Comparison of ENCODE assay signal across 10 cellular contexts in genomic region chr12:108516511-108517275, GRCh38. TPM values are rescaled to one million over a fixed set of nuclear protein-coding genes. Genes with fewer than 3 reads are reported as not detected.
DNase-seq lines count a peak whose midpoint lies in the region; ATAC-seq, FAIRE-seq and TF ChIP-seq lines count a peak whose summit lies in the region.
"Had no signal": no experiment of that assay in that cellular context is flagged by ENCODE, and none has a peak within 500 bp of the region (broad histone marks: within the 10 kb centered on the region; RNA-seq: fewer than 3 reads in every experiment).

No MANE protein-coding gene starts in this region.

- peak; percentile 17 for ATAC-seq in K562
- no peak for ATAC-seq in HG03378 (IDR thresholded peaks at IDR 0.05; ENCODE audit: unreplicated experiment)

- H3K79me2 ChIP-seq in MM.1S (ENCODE audit: low read length) (peaks cover 65% of the 10 kb centered on the region), K562 (ENCODE audit: control insufficient read depth, insufficient read depth, low read length) (peaks cover 8% of the 10 kb centered on the region), neural progenitor cell (ENCODE audit: low read depth) (peaks cover 12% of the 10 kb centered on the region)

- 0 out of 2 replicates have a peak, but pooled peaks cover 5% of the 10 kb centered on the region for H4K20me1 ChIP-seq in MM.1S (ENCODE audit: insufficient read depth, low read length)
- H4K20me1 ChIP-seq in K562 (replicated peaks; ENCODE audit: control insufficient read depth, insufficient read depth, low read length): no peaks in the 10 kb centered on the region
- peaks cover 13% of the 10 kb centered on the region for H4K20me1 ChIP-seq in neural progenitor cell (ENCODE audit: low read depth)

- peak overlapping the region; percentile 92 for H3K27ac Mint-ChIP-seq in T-helper 1 cell treated with Interleukin-12 subunit alpha and Interleukin-12 subunit beta and Interleukin-4 antibody, amounts not matched to agents 30 μg/mL and 1 μg/mL, for 36 hours
- H3K27ac Mint-ChIP-seq in neural progenitor cell: peak overlapping the region; percentile 72

- H3K36me3 ChIP-seq in MM.1S (replicated peaks; ENCODE audit: insufficient read depth, low read length): peaks cover 13% of the 10 kb centered on the region
- peaks cover 45% of the 10 kb centered on the region for H3K36me3 ChIP-seq in K562 (ENCODE audit: control insufficient read depth, insufficient read depth, low read length)
- H3K36me3 ChIP-seq in neural progenitor cell: peaks cover 7% of the 10 kb centered on the region

- no peaks in the 10 kb centered on the region for H3K9me3 Mint-ChIP-seq in T-helper 1 cell treated with Interleukin-12 subunit alpha and Interleukin-12 subunit beta and Interleukin-4 antibody, amounts not matched to agents 30 μg/mL and 1 μg/mL, for 36 hours
- H3K9me3 Mint-ChIP-seq in neural progenitor cell: no peaks in the 10 kb centered on the region

- peaks cover 29% of the 10 kb centered on the region for H3K4me1 Mint-ChIP-seq in T-helper 1 cell treated with Interleukin-12 subunit alpha and Interleukin-12 subunit beta and Interleukin-4 antibody, amounts not matched to agents 30 μg/mL and 1 μg/mL, for 36 hours (ENCODE audit: low read depth)
- H3K4me1 Mint-ChIP-seq in neural progenitor cell: peaks cover 19% of the 10 kb centered on the region

- H3K27me3 Mint-ChIP-seq in T-helper 1 cell treated with Interleukin-12 subunit alpha and Interleukin-12 subunit beta and Interleukin-4 antibody, amounts not matched to agents 30 μg/mL and 1 μg/mL, for 36 hours (ENCODE audit: low read depth): no peaks in the 10 kb centered on the region
- H3K27me3 Mint-ChIP-seq in neural progenitor cell (ENCODE audit: insufficient read depth, low read depth): peaks cover 17% of the 10 kb centered on the region

- TF ChIP-seq RAD21 in K562 (CRISPR knock-in tag; conservative IDR thresholded peaks at IDR 0.05 in 1 of 2, IDR thresholded peaks at IDR 0.05 in 1 of 2): peak in 1 of 2 experiments; percentile 26; a peak in 2 of 4 replicates

- POLR2A ChIA-PET in K562 (lab: Yijun Ruan, JAX): interaction anchor here (0.8 to 3.7 kb wide), 2 partner anchors 13 to 16 kb away, joined by 4 to 15 read pairs; no protein-coding TSS in a partner anchor
- POLR2A ChIA-PET in GM10248 (lab: Yijun Ruan, JAX): no interaction called here

- peak overlapping the region; percentile 97 for H3K4me3 Mint-ChIP-seq in T-helper 1 cell treated with Interleukin-12 subunit alpha and Interleukin-12 subunit beta and Interleukin-4 antibody, amounts not matched to agents 30 μg/mL and 1 μg/mL, for 36 hours
- peak overlapping the region; percentile 95 for H3K4me3 Mint-ChIP-seq in neural progenitor cell

- H3K27me3 ChIP-seq in MM.1S (replicated peaks; ENCODE audit: insufficient read depth, low read length): no peaks in the 10 kb centered on the region
- H3K27me3 ChIP-seq in K562 (ENCODE audit: control insufficient read depth in 2 of 2, insufficient read depth in 2 of 2, low read length in 2 of 2): no peaks in the 10 kb centered on the region
- no peaks in the 10 kb centered on the region for H3K27me3 ChIP-seq in neural progenitor cell
- H3K27me3 ChIP-seq: stomach had no signal

- H3K9me3 ChIP-seq in MM.1S (replicated peaks; ENCODE audit: insufficient read depth, low read length): no peaks in the 10 kb centered on the region
- no peaks in the 10 kb centered on the region for H3K9me3 ChIP-seq in K562 (replicated peaks; ENCODE audit: control insufficient read depth, insufficient read depth, low read depth, low read length)
- no peaks in the 10 kb centered on the region for H3K9me3 ChIP-seq in neural progenitor cell (ENCODE audit: low read depth)
- H3K9me3 ChIP-seq: stomach had no signal

- no peak overlapping the region for H3K27ac ChIP-seq in MM.1S (ENCODE audit: low read length)
- H3K27ac ChIP-seq in K562 (ENCODE audit: extremely low read depth, low read depth, low read length): no peak overlapping the region
- no peak overlapping the region for H3K27ac ChIP-seq in neural progenitor cell

- H3K9ac ChIP-seq in MM.1S (ENCODE audit: low read length): peak overlapping the region; percentile 91; the same call in 1 of the 2 replicates
- H3K9ac ChIP-seq in K562 (ENCODE audit: insufficient read depth in 1 of 2, low read depth in 2 of 2, low read length in 2 of 2): peak overlapping the region in 1 of 2 experiments; percentile 85; a peak in 2 of 4 replicates
- H3K9ac ChIP-seq in neural progenitor cell: no peak overlapping the region

- FAIRE-seq in K562 (lab: Jason Lieb, UNC): peak; percentile 6

- TF ChIP-seq EP300 in K562 (IDR thresholded peaks at IDR 0.05; ENCODE audit: low read length): no peak

- TF ChIP-seq POLR2A in K562 (conservative IDR thresholded peaks at IDR 0.05): 0 out of 2 replicates have a peak, but pooled peaks have one; percentile 21

- H3K4me3 ChIP-seq in MM.1S (ENCODE audit: low read length) (peak overlapping the region; percentile 96; the same call in 1 of the 2 replicates), K562 (no peak overlapping the region), neural progenitor cell (no peak overlapping the region)

- H3K4me2 ChIP-seq in MM.1S (ENCODE audit: low read depth, low read length) (peak overlapping the region; percentile 72), K562 (ENCODE audit: insufficient read depth, low read length) (no peak overlapping the region), neural progenitor cell (peak overlapping the region; percentile 98)

- H2AFZ ChIP-seq in MM.1S (ENCODE audit: low read length) (no peak overlapping the region), K562 (ENCODE audit: low read depth, low read length) (no peak overlapping the region), neural progenitor cell (replicated peaks) (no peak overlapping the region)

- CTCF ChIA-PET in K562 (lab: Yijun Ruan, JAX; ENCODE audit: low intra/inter-chr PET ratio) (no interaction called here), GM10248 (lab: Yijun Ruan, JAX) (interaction anchor here (1.4 to 1.5 kb wide), 2 partner anchors 21 to 101 kb away, joined by 4 to 5 read pairs; no protein-coding TSS in a partner anchor)

- in situ Hi-C loops in K562 (cut with MboI): no loop called here

- H3K4me1 ChIP-seq in MM.1S (ENCODE audit: low read length) (0 out of 2 replicates have a peak, but pooled peaks cover 6% of the 10 kb centered on the region), K562 (replicated peaks in 1 of 2; ENCODE audit: control insufficient read depth in 2 of 2, insufficient read depth in 2 of 2, low read length in 2 of 2) (peaks cover 8 to 23% of the 10 kb centered on the region in 2 experiments; a peak in 4 of 5 replicates), neural progenitor cell (peaks cover 10% of the 10 kb centered on the region)

- H3F3A ChIP-seq in MM.1S (ENCODE audit: insufficient read depth, low read length): peaks cover 9% of the 10 kb centered on the region; the same call in 1 of the 2 replicates
- peaks cover 38% of the 10 kb centered on the region for H3F3A ChIP-seq in neural progenitor cell (ENCODE audit: low read depth)

- 83% methylated on average over 23 of the region's 23 CpGs for WGBS in K562 (ENCODE audit: insufficient coverage, low coverage, missing lambda C conversion rate)

- H3K9me1 ChIP-seq in K562 (ENCODE audit: control insufficient read depth, insufficient read depth, low read length): no peaks in the 10 kb centered on the region

- TF ChIP-seq CTCF in MM.1S (IDR thresholded peaks at IDR 0.05; ENCODE audit: low read length) (peak; percentile 19; the same call in 1 of the 2 replicates), K562 (IDR thresholded peaks at IDR 0.05 in 2 of 3, conservative IDR thresholded peaks at IDR 0.05 in 1 of 3; ENCODE audit: insufficient read depth in 2 of 3, low read depth in 1 of 3, low read length in 3 of 3) (peak; percentile 13 to 40 (median 31); a peak in 3 of 6 replicates), neural progenitor cell (IDR thresholded peaks at IDR 0.05) (no peak), GM10248 (IDR thresholded peaks at IDR 0.05; ENCODE audit: control extremely low read depth, extremely low read depth, low read depth, missing control alignments) (no peak)

- intact Hi-C loops in K562 (cut with micrococcal nuclease): no loop called here

- H3K36me3 Mint-ChIP-seq in T-helper 1 cell treated with Interleukin-12 subunit alpha and Interleukin-12 subunit beta and Interleukin-4 antibody, amounts not matched to agents 30 μg/mL and 1 μg/mL, for 36 hours (ENCODE audit: low read depth): peaks cover 28% of the 10 kb centered on the region
- H3K36me3 Mint-ChIP-seq in neural progenitor cell: peaks cover 24% of the 10 kb centered on the region

- BruUV-seq in K562 (replicated peaks; lab: Mats Ljungman, UMichigan): no TSS peak

- DNase-seq in T-helper 1 cell: no peak
- peak; percentile 31 for DNase-seq in MM.1S
- peak in 2 of 4 experiments; percentile 24 to 30 for DNase-seq in K562 (ENCODE audit: extremely low read depth in 1 of 4, low spot score in 3 of 4)
- DNase-seq in neural progenitor cell (ENCODE audit: low spot score): no peak
- DNase-seq in DMS153 treated with DMSO at 0.1 percent for 48 hours (lab: John Stamatoyannopoulos, UW; ENCODE audit: unreplicated experiment): no peak
- no peak for DNase-seq in GM10248 (ENCODE audit: extremely low spot score)
- DNase-seq: NCI-H1417 treated with DMSO at 0.1 percent for 48 hours, stomach had no signal

- H3K9me2 ChIP-seq in MM.1S (replicated peaks; ENCODE audit: insufficient read depth, low read length): no peaks in the 10 kb centered on the region

RNA-seq across cellular contexts. Expression of gene FICD, which starts 1.6 kb away (rescaled TPM):
- 9.7 and 12.2 TPM in 2 replicates for total RNA-seq in K562 (2011; cell fraction: chromatin; rRNA removed; ENCODE audit: low replicate concordance)
- 11.8 and 12.1 TPM in 2 replicates for total RNA-seq in K562 (2011; cell fraction: nucleolus; rRNA removed)
- total RNA-seq in K562 (2011; cell fraction: nucleoplasm; rRNA removed): 5.6 and 7.8 TPM in 2 replicates
- total RNA-seq in K562 (2014; rRNA removed) (3.1 and 4.5 TPM in 2 replicates), K562 (2014; rRNA removed; fragmentation: Illumina TruSeq; extraction: Trizol) (1.9 TPM in 2 replicates), K562 (2015; rRNA removed; fragmentation: Illumina TruSeq; extraction: Trizol) (2.8 and 3.1 TPM in 2 replicates), K562 (2021) (3.0 and 3.4 TPM in 2 replicates), neural progenitor cell (ENCODE audit: low replicate concordance) (5.4 and 7.1 TPM in 2 replicates)
- polyA plus RNA-seq in K562 (2011; rRNA removed) (0.80 and 0.88 TPM in 2 replicates), K562 (2014; fragmentation: Illumina TruSeq; extraction: Trizol) (1.6 and 2.0 TPM in 2 replicates), K562 (2014; fragmentation: Nextera tagmentation; extraction: Ambion mirVana) (1 to 10 TPM; 1.1 to 1.2 TPM), K562 (2014; rRNA removed) (2.1 and 2.7 TPM in 2 replicates)
- 1.1 and 1.2 TPM in 2 replicates for polyA plus RNA-seq in K562 (2011; cell fraction: cytosol; rRNA removed)
- polyA plus RNA-seq in K562 (2011; cell fraction: nucleus; rRNA removed): 4.7 and 6.8 TPM in 2 replicates
- 2.4 and 5.0 TPM in 2 replicates for polyA plus RNA-seq in K562 (2012)
- polyA minus RNA-seq in K562 (2011; rRNA and poly(A)+ RNA removed): 2.9 and 3.9 TPM in 2 replicates
- 2.1 and 3.6 TPM in 2 replicates for polyA minus RNA-seq in K562 (2011; cell fraction: cytosol; rRNA and poly(A)+ RNA removed)
- 8.3 and 11.3 TPM in 2 replicates for polyA minus RNA-seq in K562 (2011; cell fraction: nucleus; rRNA and poly(A)+ RNA removed)

RNA-seq across cellular contexts. Expression of gene SART3, which starts 44.3 kb away (rescaled TPM):
- 295 and 336 TPM in 2 replicates for total RNA-seq in K562 (2011; cell fraction: chromatin; rRNA removed; ENCODE audit: low replicate concordance)
- total RNA-seq in K562 (2011; cell fraction: nucleolus; rRNA removed): 193 and 203 TPM in 2 replicates
- 258 and 314 TPM in 2 replicates for total RNA-seq in K562 (2011; cell fraction: nucleoplasm; rRNA removed)
- 167 and 396 TPM in 2 replicates for total RNA-seq in K562 (2014; rRNA removed)
- 64.7 and 66.7 TPM in 2 replicates for total RNA-seq in K562 (2014; rRNA removed; fragmentation: Illumina TruSeq; extraction: Trizol)
- total RNA-seq in K562 (2015; rRNA removed; fragmentation: Illumina TruSeq; extraction: Trizol): 103 and 104 TPM in 2 replicates
- 63.2 and 72.6 TPM in 2 replicates for total RNA-seq in K562 (2021)
- polyA plus RNA-seq in K562 (2011; rRNA removed): 32.1 and 33.7 TPM in 2 replicates
- polyA plus RNA-seq in K562 (2011; cell fraction: cytosol; rRNA removed): 11.9 and 18.3 TPM in 2 replicates
- 128 and 132 TPM in 2 replicates for polyA plus RNA-seq in K562 (2011; cell fraction: nucleus; rRNA removed)
- polyA plus RNA-seq in K562 (2012): 43.0 and 62.6 TPM in 2 replicates
- polyA plus RNA-seq in K562 (2014; fragmentation: Illumina TruSeq; extraction: Trizol): 54.4 and 56.7 TPM in 2 replicates
- polyA plus RNA-seq in K562 (2014; fragmentation: Nextera tagmentation; extraction: Ambion mirVana): 1 to 10 TPM; 8.9 to 9.9 TPM
- polyA plus RNA-seq in K562 (2014; rRNA removed): 52.6 and 58.4 TPM in 2 replicates
- polyA minus RNA-seq in K562 (2011; rRNA and poly(A)+ RNA removed): 73.9 and 94.6 TPM in 2 replicates
- polyA minus RNA-seq in K562 (2011; cell fraction: cytosol; rRNA and poly(A)+ RNA removed): 27.6 and 31.6 TPM in 2 replicates
- 152 and 195 TPM in 2 replicates for polyA minus RNA-seq in K562 (2011; cell fraction: nucleus; rRNA and poly(A)+ RNA removed)
- 79.0 and 116 TPM in 2 replicates for total RNA-seq in neural progenitor cell (ENCODE audit: low replicate concordance)

RNA-seq across cellular contexts. Expression of gene ISCU, which starts 45.7 kb away (rescaled TPM):
- total RNA-seq in K562 (2011; cell fraction: chromatin; rRNA removed; ENCODE audit: low replicate concordance): 50.8 and 64.7 TPM in 2 replicates
- 37.6 and 42.7 TPM in 2 replicates for total RNA-seq in K562 (2011; cell fraction: nucleolus; rRNA removed)
- 58.2 and 69.2 TPM in 2 replicates for total RNA-seq in K562 (2011; cell fraction: nucleoplasm; rRNA removed)
- total RNA-seq in K562 (2014; rRNA removed) (92.5 and 136 TPM in 2 replicates), K562 (2014; rRNA removed; fragmentation: Illumina TruSeq; extraction: Trizol) (74.2 and 77.5 TPM in 2 replicates), K562 (2015; rRNA removed; fragmentation: Illumina TruSeq; extraction: Trizol) (75.6 and 77.3 TPM in 2 replicates), K562 (2021) (67.8 and 68.7 TPM in 2 replicates), neural progenitor cell (ENCODE audit: low replicate concordance) (78.9 TPM in 2 replicates)
- polyA plus RNA-seq in K562 (2011; rRNA removed) (80.9 and 89.6 TPM in 2 replicates), K562 (2014; fragmentation: Illumina TruSeq; extraction: Trizol) (69.4 and 77.7 TPM in 2 replicates), K562 (2014; fragmentation: Nextera tagmentation; extraction: Ambion mirVana) (10 to 100 TPM; 15.9 to 19.8 TPM), K562 (2014; rRNA removed) (84.7 and 86.8 TPM in 2 replicates)
- 36.5 and 59.5 TPM in 2 replicates for polyA plus RNA-seq in K562 (2011; cell fraction: cytosol; rRNA removed)
- 120 and 177 TPM in 2 replicates for polyA plus RNA-seq in K562 (2011; cell fraction: nucleus; rRNA removed)
- polyA plus RNA-seq in K562 (2012): 76.7 and 87.8 TPM in 2 replicates
- 65.3 and 73.2 TPM in 2 replicates for polyA minus RNA-seq in K562 (2011; rRNA and poly(A)+ RNA removed)
- polyA minus RNA-seq in K562 (2011; cell fraction: cytosol; rRNA and poly(A)+ RNA removed): 16.6 and 26.3 TPM in 2 replicates
- 25.0 and 57.6 TPM in 2 replicates for polyA minus RNA-seq in K562 (2011; cell fraction: nucleus; rRNA and poly(A)+ RNA removed)

Comparison
In these comparisons a context has a peak if more than half of its experiments do, and no peak if none do; other contexts are left out.
1. CTCF ChIP-seq: peak in MM.1S (single experiment) and K562 (3 of 3); none in neural progenitor cell (single experiment) and GM10248 (single experiment).